8 cellular contexts compared by ENCODE assay signal in the genomic region with DNA sequence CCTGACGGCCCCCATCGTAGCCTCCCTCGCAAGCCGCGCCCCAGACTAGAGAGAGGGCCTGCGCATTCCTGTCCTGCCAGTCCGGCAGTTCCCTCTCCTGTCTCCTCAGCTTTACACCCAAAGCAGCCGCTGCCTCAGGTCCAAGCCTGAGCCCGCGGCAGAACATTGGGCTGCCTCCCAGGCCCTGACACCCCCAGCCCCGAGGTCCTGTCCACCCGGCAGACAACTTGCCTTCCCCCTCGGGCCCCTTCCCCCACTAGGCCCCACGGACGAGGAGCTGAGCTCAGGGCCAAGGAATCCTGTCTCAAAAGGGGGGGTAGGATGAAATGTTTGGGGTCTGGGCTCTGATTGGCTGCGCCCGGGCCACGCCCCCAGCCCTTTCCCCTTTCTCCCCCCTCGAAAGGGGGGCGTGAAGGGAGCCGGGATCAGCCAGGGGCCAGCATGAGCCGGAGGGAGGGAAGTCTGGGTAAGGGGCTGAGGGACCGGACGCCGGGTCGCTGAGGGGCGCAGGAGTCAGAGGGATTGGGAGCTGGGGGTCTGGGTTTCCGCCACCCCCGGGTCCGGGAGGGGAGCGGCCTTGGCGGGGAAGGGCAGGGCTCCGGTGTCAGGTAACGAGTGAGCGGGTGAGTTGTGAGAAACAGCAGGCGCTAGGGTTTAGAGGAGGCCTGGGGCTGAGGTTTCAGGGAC. TPM values are rescaled to one million over a fixed set of nuclear protein-coding genes. Genes with fewer than 3 reads are reported as not detected.
A peak's percentile ranks its signal among the peaks of the same experiment; 100 is the strongest.
DNase-seq lines count a peak whose midpoint lies in the region; ATAC-seq, FAIRE-seq and TF ChIP-seq lines count a peak whose summit lies in the region.

A gene with protein sequence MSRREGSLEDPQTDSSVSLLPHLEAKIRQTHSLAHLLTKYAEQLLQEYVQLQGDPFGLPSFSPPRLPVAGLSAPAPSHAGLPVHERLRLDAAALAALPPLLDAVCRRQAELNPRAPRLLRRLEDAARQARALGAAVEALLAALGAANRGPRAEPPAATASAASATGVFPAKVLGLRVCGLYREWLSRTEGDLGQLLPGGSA (plus strand): TSS at position 412 of the 687 bp plus-strand sequence. CDS start 30 bp downstream, at position 442.

- peak; percentile 74 for FAIRE-seq in HTR-8/SVneo (lab: Jason Lieb, UNC)

- DNase-seq in Ammon's horn (ENCODE audit: low spot score) (peak; percentile 74), HTR-8/SVneo (ENCODE audit: insufficient read length, low spot score) (peak; percentile 88), adipocyte (ENCODE audit: low read depth) (peak; percentile 94), cardiac muscle cell (ENCODE audit: low read depth in 1 of 2, low spot score in 1 of 2) (peak; percentile 83 to 88), GM19240 (ENCODE audit: insufficient read length, low spot score) (no peak), GM19238 (ENCODE audit: insufficient read length, low spot score) (no peak)

- H3K36me3 ChIP-seq in adipocyte (ENCODE audit: control insufficient read depth, insufficient read depth, low read length, severe bottlenecking) = no peaks in the 10 kb centered on the region
- H3K36me3 ChIP-seq in cardiac muscle cell = no peaks in the 10 kb centered on the region
- peaks cover 4% of the 10 kb centered on the region for H3K36me3 ChIP-seq in neutrophil

- H3K4me1 ChIP-seq in adipocyte (ENCODE audit: control insufficient read depth, insufficient read depth, low read length) (peaks cover 35% of the 10 kb centered on the region), cardiac muscle cell (ENCODE audit: low read depth) (peaks cover 19% of the 10 kb centered on the region), neutrophil (ENCODE audit: control insufficient read depth in 1 of 2, insufficient read depth in 1 of 2, low read depth in 1 of 2, low read length in 1 of 2) (peaks cover 37% of the 10 kb centered on the region in 2 experiments)

- no peaks in the 10 kb centered on the region for H3K27me3 ChIP-seq in adipocyte (replicated peaks; ENCODE audit: control insufficient read depth, insufficient read depth, low read length)
- no peaks in the 10 kb centered on the region for H3K27me3 ChIP-seq in cardiac muscle cell
- H3K27me3 ChIP-seq in neutrophil = no peaks in the 10 kb centered on the region

- H3K4me3 ChIP-seq in adipocyte (ENCODE audit: low read length) (peak within 1 kb of the TSS; percentile 83), cardiac muscle cell (peak within 1 kb of the TSS; percentile 47), neutrophil (ENCODE audit: low read depth in 1 of 2, low read length in 1 of 2) (peak within 1 kb of the TSS; percentile 64)

- ATAC-seq in GM18907 (IDR thresholded peaks at IDR 0.05; ENCODE audit: unreplicated experiment) = no peak

- no peaks in the 10 kb centered on the region for H3K9me3 ChIP-seq in adipocyte (ENCODE audit: control insufficient read depth, low read length)
- H3K9me3 ChIP-seq in cardiac muscle cell (ENCODE audit: low read depth) = no peaks in the 10 kb centered on the region
- H3K9me3 ChIP-seq in neutrophil = no peaks in the 10 kb centered on the region

- no peak for TF ChIP-seq CTCF in cardiac muscle cell (IDR thresholded peaks at IDR 0.05; ENCODE audit: low read depth, low read length)
- no peak for TF ChIP-seq CTCF in neutrophil (IDR thresholded peaks at IDR 0.05)

- peak within 1 kb of the TSS; percentile 94 for H3K9ac ChIP-seq in adipocyte (ENCODE audit: low read length)

- peak within 1 kb of the TSS; percentile 98 for H3K27ac ChIP-seq in cardiac muscle cell
- peak within 1 kb of the TSS; percentile 58 for H3K27ac ChIP-seq in neutrophil

RNA-seq across cellular contexts. Expression of the gene that starts here (rescaled TPM):
- total RNA-seq in cardiac muscle cell = 4.9 and 5.0 TPM in 2 replicates
- polyA plus RNA-seq in cardiac muscle cell = 14.0 and 23.4 TPM in 2 replicates

Comparison
In these comparisons a context has a peak if more than half of its experiments do, and no peak if none do; other contexts are left out.
1. DNase-seq: peak in Ammon's horn (single experiment), HTR-8/SVneo (single experiment), adipocyte (single experiment) and cardiac muscle cell (2 of 2); none in GM19240 (single experiment) and GM19238 (single experiment).
2. Peak in every context shown above with its lines, with median percentiles within 50 percentile points of each other: H3K4me3 ChIP-seq.